ENCODE assay signal across 1 cellular context in genomic region chr22:40346178-40347064, GRCh38.
TF ChIP-seq lines count a peak whose summit lies in the region.

Gene ADSL (plus strand): TSS chr22:40346500. CDS start chr22:40346559, 59 bp downstream.

TF ChIP-seq in GM12878, 131 proteins besides CTCF, POLR2A, EP300 and RAD21 (continued from another document and continues in another):
- TF ChIP-seq PRDM15 (CRISPR knock-in tag; IDR thresholded peaks at IDR 0.05): no peak
- no peak for TF ChIP-seq STAT3 (IDR thresholded peaks at IDR 0.05; ENCODE audit: low read depth, low read length)
- peak; percentile 66 for TF ChIP-seq PBX3 (IDR thresholded peaks at IDR 0.05; ENCODE audit: insufficient replicate concordance, low read depth, low read length)
- peak; percentile 38 for TF ChIP-seq E4F1 (IDR thresholded peaks at IDR 0.05; ENCODE audit: borderline replicate concordance, partially characterized antibody)
- TF ChIP-seq ATF7 (IDR thresholded peaks at IDR 0.05; ENCODE audit: low read depth): peak; percentile 86
- TF ChIP-seq SMC3 (IDR thresholded peaks at IDR 0.05; ENCODE audit: borderline replicate concordance, low read length): no peak
- TF ChIP-seq ASH2L (IDR thresholded peaks at IDR 0.05; ENCODE audit: borderline replicate concordance, low read depth): 0 out of 2 replicates have a peak, but pooled peaks have one; percentile 53
- TF ChIP-seq RELB (IDR thresholded peaks at IDR 0.05; ENCODE audit: low read depth): peak; percentile 87
- peak; percentile 71 for TF ChIP-seq USF1 (IDR thresholded peaks at IDR 0.05; ENCODE audit: borderline replicate concordance, extremely low read length, insufficient read depth, low read depth, low read length)
- TF ChIP-seq PML (IDR thresholded peaks at IDR 0.05; ENCODE audit: low read length): peak; percentile 98
- TF ChIP-seq RAD51 (IDR thresholded peaks at IDR 0.05): peak; percentile 65
- peak; percentile 49; the same call in 1 of the 2 replicates for TF ChIP-seq DPF2 (IDR thresholded peaks at IDR 0.05)
- peak; percentile 81; the same call in 2 of the 3 replicates for TF ChIP-seq POU2F2 (IDR thresholded peaks at IDR 0.05; ENCODE audit: borderline replicate concordance, low read depth, low read length)
- peak; percentile 85 for TF ChIP-seq NR2C1 (IDR thresholded peaks at IDR 0.05)
- TF ChIP-seq ETV6 (conservative IDR thresholded peaks at IDR 0.05 in 1 of 2, IDR thresholded peaks at IDR 0.05 in 1 of 2; ENCODE audit: borderline replicate concordance in 1 of 2, low read depth in 1 of 2): peak in 1 of 2 experiments; percentile 53; a peak in 2 of 4 replicates
- TF ChIP-seq SPI1 (IDR thresholded peaks at IDR 0.05; ENCODE audit: borderline replicate concordance, insufficient read depth, low read depth, low read length): 0 out of 2 replicates have a peak, but pooled peaks have one; percentile 38
- TF ChIP-seq RB1 (IDR thresholded peaks at IDR 0.05; ENCODE audit: borderline replicate concordance): peak; percentile 71; the same call in 1 of the 2 replicates
- TF ChIP-seq GATAD2B (conservative IDR thresholded peaks at IDR 0.05; ENCODE audit: low read depth): peak; percentile 72
- TF ChIP-seq EGR1 (IDR thresholded peaks at IDR 0.05; ENCODE audit: borderline replicate concordance in 1 of 2, low read depth in 2 of 2, low read length in 2 of 2): 0 out of 3 replicates have a peak, but pooled peaks of 1 of the 2 experiments have one; percentile 6
- TF ChIP-seq NFXL1 (IDR thresholded peaks at IDR 0.05; ENCODE audit: borderline replicate concordance): no peak
- TF ChIP-seq SP1 (IDR thresholded peaks at IDR 0.05; ENCODE audit: low read depth, low read length): no peak
- peak; percentile 97 for TF ChIP-seq POLR2AphosphoS5 (IDR thresholded peaks at IDR 0.05; ENCODE audit: low read length)
- TF ChIP-seq MYC (IDR thresholded peaks at IDR 0.05; ENCODE audit: insufficient read depth, insufficient read length, insufficient replicate concordance, low read length, severe bottlenecking): no peak
- TF ChIP-seq HDGF (IDR thresholded peaks at IDR 0.05): 0 out of 2 replicates have a peak, but pooled peaks have one; percentile 37
- no peak; the same call in 1 of the 2 replicates for TF ChIP-seq STAT1 (conservative IDR thresholded peaks at IDR 0.05)
- TF ChIP-seq POLR2AphosphoS2 (IDR thresholded peaks at IDR 0.05; ENCODE audit: low read depth, low read length): peak; percentile 93
- TF ChIP-seq CBX5 (IDR thresholded peaks at IDR 0.05; ENCODE audit: low read depth): no peak
- TF ChIP-seq IKZF2 (IDR thresholded peaks at IDR 0.05): peak; percentile 68 to 78; a peak in 3 of 4 replicates
- peak; percentile 63; the same call in 1 of the 2 replicates for TF ChIP-seq CREM (IDR thresholded peaks at IDR 0.05; ENCODE audit: low read depth)
- TF ChIP-seq ZZZ3 (IDR thresholded peaks at IDR 0.05; ENCODE audit: control insufficient read depth, insufficient read length, low read depth): no peak
- no peak for TF ChIP-seq SREBF1 (IDR thresholded peaks at IDR 0.05; ENCODE audit: low read length)
- TF ChIP-seq YY1 (IDR thresholded peaks at IDR 0.05; ENCODE audit: low read depth, low read length): peak; percentile 90
- peak; percentile 54; the same call in 1 of the 2 replicates for TF ChIP-seq CBFB (IDR thresholded peaks at IDR 0.05; ENCODE audit: low read depth)
- TF ChIP-seq RUNX3 (IDR thresholded peaks at IDR 0.05; ENCODE audit: low read length): peak; percentile 56
- peak; percentile 68 for TF ChIP-seq BACH1 (IDR thresholded peaks at IDR 0.05; ENCODE audit: borderline replicate concordance)
- peak; percentile 28 for TF ChIP-seq SIX5 (IDR thresholded peaks at IDR 0.05; ENCODE audit: low read depth, low read length, severe bottlenecking)
- 0 out of 2 replicates have a peak, but pooled peaks have one; percentile 78 for TF ChIP-seq TCF3 (IDR thresholded peaks at IDR 0.05; ENCODE audit: borderline replicate concordance, insufficient read depth, low read depth, low read length)
- TF ChIP-seq MXI1 (IDR thresholded peaks at IDR 0.05; ENCODE audit: low read depth, low read length): peak; percentile 89
- TF ChIP-seq BHLHE40 (IDR thresholded peaks at IDR 0.05; ENCODE audit: borderline replicate concordance in 1 of 2, low read depth in 2 of 2, low read length in 1 of 2): peak; percentile 99 to 100
- TF ChIP-seq BRCA1 (IDR thresholded peaks at IDR 0.05; ENCODE audit: low read depth, low read length): no peak
- no peak for TF ChIP-seq CHD4 (IDR thresholded peaks at IDR 0.05)
- TF ChIP-seq EED (IDR thresholded peaks at IDR 0.05; ENCODE audit: low read depth): peak; percentile 77
- peak; percentile 78; the same call in 1 of the 2 replicates for TF ChIP-seq SIN3A (IDR thresholded peaks at IDR 0.05; ENCODE audit: low read depth, low read length)
- TF ChIP-seq SMAD5 (IDR thresholded peaks at IDR 0.05; ENCODE audit: low read depth): peak; percentile 94
- TF ChIP-seq BCLAF1 (IDR thresholded peaks at IDR 0.05): peak; percentile 65; the same call in 1 of the 2 replicates
- TF ChIP-seq NR2F1 (conservative IDR thresholded peaks at IDR 0.05): peak; percentile 89
- no peak for TF ChIP-seq CEBPB (IDR thresholded peaks at IDR 0.05; ENCODE audit: borderline replicate concordance in 1 of 2, low read depth in 2 of 2, low read length in 2 of 2)
- TF ChIP-seq REST (IDR thresholded peaks at IDR 0.05; ENCODE audit: low read depth, low read length): no peak
